ENCODE assay signal across 10 cellular contexts in the genomic region with DNA sequence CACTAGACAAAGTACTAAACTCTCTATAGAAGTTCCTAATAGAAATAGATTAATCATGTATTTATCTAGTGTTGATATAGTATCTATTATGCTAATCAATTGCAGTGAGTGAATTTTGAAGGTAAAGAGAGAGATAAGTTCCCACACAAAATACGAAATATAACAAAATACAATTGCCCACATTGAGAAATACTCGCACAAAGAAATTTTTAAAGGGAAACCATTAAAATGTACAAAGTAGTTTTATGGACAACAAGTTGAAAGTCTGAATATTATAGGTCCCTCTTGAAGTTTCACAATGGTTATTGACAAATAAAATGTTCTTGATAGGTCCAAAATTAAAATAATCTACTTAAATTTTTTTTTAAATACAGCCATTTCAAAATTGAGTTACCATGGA.
"Had no signal": no experiment of that assay in that cellular context is flagged by ENCODE, and none has a peak within 500 bp of the region (broad histone marks: within the 10 kb centered on the region; RNA-seq: fewer than 3 reads in every experiment).

No MANE protein-coding gene starts in this region.

- H2AFZ ChIP-seq: GM23248, GM23338 had no signal

- ATAC-seq: GM23338, HCT116 had no signal

- H3K4me3 ChIP-seq: GM23248, GM23338, HAP-1 had no signal

- FAIRE-seq: H54 had no signal

- DNase-seq: GM23248, GOT3, H7, H9, HCEC 1CT, HFFc6 had no signal

- H3K9ac ChIP-seq: GM23248 had no signal

- H3K4me1 ChIP-seq: HAP-1 had no signal

- H3K4me2 ChIP-seq: GM23338 had no signal

- H3K27ac ChIP-seq: GM23248 had no signal

- H3K9me3 ChIP-seq: HAP-1 had no signal

- H3K36me3 ChIP-seq: HAP-1 had no signal
